15 cellular contexts compared by ENCODE assay signal in the genomic region with DNA sequence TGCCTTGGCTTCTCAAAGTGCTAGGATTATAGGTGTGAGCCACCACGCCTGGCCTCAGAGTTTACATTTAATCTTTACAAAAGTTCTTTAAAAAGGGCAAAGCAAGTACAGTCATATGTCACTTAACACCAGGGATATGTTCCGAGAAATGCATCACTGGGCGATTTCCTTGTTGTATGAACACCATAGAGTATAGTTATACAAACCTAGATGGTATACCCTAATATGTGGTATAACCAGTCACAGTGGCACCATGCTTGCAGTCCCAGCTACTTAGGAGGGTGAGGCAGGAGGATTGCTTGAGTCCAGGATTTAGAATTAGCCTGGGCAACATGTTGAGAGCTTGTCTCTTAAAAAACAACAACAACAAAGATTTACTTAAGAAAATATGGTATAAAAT. TPM values are rescaled to one million over a fixed set of nuclear protein-coding genes. Genes with fewer than 3 reads are reported as not detected.
DNase-seq lines count a peak whose midpoint lies in the region; ATAC-seq and TF ChIP-seq lines count a peak whose summit lies in the region.
"Had no signal": no experiment of that assay in that cellular context is flagged by ENCODE, and none has a peak within 500 bp of the region (broad histone marks: within the 10 kb centered on the region; RNA-seq: fewer than 3 reads in every experiment).

No MANE protein-coding gene starts in this region.

- peaks cover 5 to 15% of the 10 kb centered on the region in 2 donors for H3K36me3 Mint-ChIP-seq in activated T-cell treated with anti-CD3 and anti-CD28 coated beads, Interleukin-2, amount 50 U/mL, for 72 hours (ENCODE audit: insufficient read depth in 2 of 2)
- H3K36me3 Mint-ChIP-seq in activated naive CD8-positive, alpha-beta T cell treated with anti-CD3 and anti-CD28 coated beads, Interleukin-2, amount 50 U/mL, for 24 hours (ENCODE audit: low read depth), result peaks cover 34% of the 10 kb centered on the region
- peaks cover 93% of the 10 kb centered on the region for H3K36me3 Mint-ChIP-seq in stimulated activated effector memory CD8-positive, alpha-beta T cell treated with anti-CD3 and anti-CD28 coated beads, Interleukin-12 subunit alpha, Interleukin-12 subunit beta, amount 100 ng/mL, for 72 hours

- no peaks in the 10 kb centered on the region for H3K27me3 Mint-ChIP-seq in activated T-cell treated with anti-CD3 and anti-CD28 coated beads, Interleukin-2, amount 50 U/mL, for 72 hours (ENCODE audit: low read depth)
- no peaks in the 10 kb centered on the region for H3K27me3 Mint-ChIP-seq in activated naive CD8-positive, alpha-beta T cell treated with anti-CD3 and anti-CD28 coated beads, Interleukin-2, amount 50 U/mL, for 24 hours
- H3K27me3 Mint-ChIP-seq: B cell; CD8-positive, alpha-beta memory T cell had no signal

- ATAC-seq in activated T-cell treated with anti-CD3 and anti-CD28 coated beads, Interleukin-2, amount 50 U/mL, for 72 hours (replicated peaks in 1 of 2), result no peak
- ATAC-seq in activated naive CD8-positive, alpha-beta T cell treated with anti-CD3 and anti-CD28 coated beads, Interleukin-2, amount 50 U/mL, for 24 hours, result peak; percentile 61
- ATAC-seq in stimulated activated effector memory CD8-positive, alpha-beta T cell treated with anti-CD3 and anti-CD28 coated beads, Interleukin-12 subunit alpha, Interleukin-12 subunit beta, amount 100 ng/mL, for 72 hours, result peak; percentile 58
- ATAC-seq: HCT116, HepG2 had no signal

- H3K4me3 ChIP-seq in esophagus muscularis mucosa (no peak overlapping the region), MG63 (no peak overlapping the region), suprapubic skin (no peak overlapping the region)

- H3K4me1 ChIP-seq in esophagus muscularis mucosa, result peaks cover 9 to 15% (median 12%) of the 10 kb centered on the region in 4 donors
- no peaks in the 10 kb centered on the region for H3K4me1 ChIP-seq in suprapubic skin
- H3K4me1 ChIP-seq: Caco-2 had no signal

- H3K36me3 ChIP-seq in esophagus muscularis mucosa (peaks cover 0 to 23% (median 2%) of the 10 kb centered on the region in 4 donors), MG63 (no peaks in the 10 kb centered on the region), suprapubic skin (peaks cover 6% of the 10 kb centered on the region)

- TF ChIP-seq POLR2A in esophagus muscularis mucosa (IDR thresholded peaks at IDR 0.05; ENCODE audit: low read depth), result no peak
- no peak for TF ChIP-seq POLR2A in suprapubic skin (IDR thresholded peaks at IDR 0.05)

- H3K4me3 Mint-ChIP-seq in activated T-cell treated with anti-CD3 and anti-CD28 coated beads, Interleukin-2, amount 50 U/mL, for 72 hours, result no peak overlapping the region
- no peak overlapping the region for H3K4me3 Mint-ChIP-seq in activated naive CD8-positive, alpha-beta T cell treated with anti-CD3 and anti-CD28 coated beads, Interleukin-2, amount 50 U/mL, for 24 hours
- no peak overlapping the region for H3K4me3 Mint-ChIP-seq in stimulated activated effector memory CD8-positive, alpha-beta T cell treated with anti-CD3 and anti-CD28 coated beads, Interleukin-12 subunit alpha, Interleukin-12 subunit beta, amount 100 ng/mL, for 72 hours
- H3K4me3 Mint-ChIP-seq: B cell had no signal

- intact Hi-C loops in esophagus muscularis mucosa (cut with DNase I), result no loop called here

- 100% methylated on average over 3 of the region's 3 CpGs for WGBS in esophagus muscularis mucosa
- WGBS in suprapubic skin, result 98% methylated on average over 3 of the region's 3 CpGs

- H3K9me3 ChIP-seq in esophagus muscularis mucosa (no peaks in the 10 kb centered on the region), MG63 (no peaks in the 10 kb centered on the region), suprapubic skin (no peaks in the 10 kb centered on the region)
- H3K9me3 ChIP-seq: Caco-2 had no signal

- TF ChIP-seq CTCF in esophagus muscularis mucosa (IDR thresholded peaks at IDR 0.05) (no peak), suprapubic skin (IDR thresholded peaks at IDR 0.05) (no peak)

- no peak overlapping the region for H3K27ac ChIP-seq in esophagus muscularis mucosa (replicated peaks in 1 of 4)
- H3K27ac ChIP-seq in suprapubic skin, result no peak overlapping the region

- TF ChIP-seq EP300 in esophagus muscularis mucosa (IDR thresholded peaks at IDR 0.05) (no peak), suprapubic skin (IDR thresholded peaks at IDR 0.05) (no peak)

- H3K27me3 ChIP-seq in esophagus muscularis mucosa, result no peaks in the 10 kb centered on the region
- no peaks in the 10 kb centered on the region for H3K27me3 ChIP-seq in MG63
- H3K27me3 ChIP-seq in suprapubic skin, result no peaks in the 10 kb centered on the region

- no peak for DNase-seq in activated T-cell treated with anti-CD3 and anti-CD28 coated beads, Interleukin-2, amount 50 U/mL, for 72 hours
- DNase-seq in activated T-cell treated with anti-CD3 and anti-CD28 coated beads for 4 hours (no peak), esophagus muscularis mucosa (ENCODE audit: extremely low spot score) (peak; percentile 29), DMS 273 (lab: John Stamatoyannopoulos, UW; ENCODE audit: unreplicated experiment) (no peak), MG63 (no peak), suprapubic skin (ENCODE audit: low spot score in 2 of 2) (no peak)
- no peak for DNase-seq in activated naive CD8-positive, alpha-beta T cell treated with anti-CD3 and anti-CD28 coated beads, Interleukin-2, amount 50 U/mL, for 24 hours
- DNase-seq in stimulated activated effector memory CD8-positive, alpha-beta T cell treated with anti-CD3 and anti-CD28 coated beads, Interleukin-12 subunit alpha, Interleukin-12 subunit beta, amount 100 ng/mL, for 72 hours (ENCODE audit: low spot score in 2 of 2), result no peak
- DNase-seq: C1 segment of cervical spinal cord; Caco-2; CD8-positive, alpha-beta memory T cell; DMS53 had no signal

- H3K27ac Mint-ChIP-seq in activated T-cell treated with anti-CD3 and anti-CD28 coated beads, Interleukin-2, amount 50 U/mL, for 72 hours, result peak overlapping the region; percentile 49
- H3K27ac Mint-ChIP-seq in activated naive CD8-positive, alpha-beta T cell treated with anti-CD3 and anti-CD28 coated beads, Interleukin-2, amount 50 U/mL, for 24 hours, result peak overlapping the region; percentile 52
- H3K27ac Mint-ChIP-seq in stimulated activated effector memory CD8-positive, alpha-beta T cell treated with anti-CD3 and anti-CD28 coated beads, Interleukin-12 subunit alpha, Interleukin-12 subunit beta, amount 100 ng/mL, for 72 hours, result no peak overlapping the region
- H3K27ac Mint-ChIP-seq: B cell had no signal

- no peaks in the 10 kb centered on the region for H3K9me3 Mint-ChIP-seq in activated T-cell treated with anti-CD3 and anti-CD28 coated beads, Interleukin-2, amount 50 U/mL, for 72 hours
- no peaks in the 10 kb centered on the region for H3K9me3 Mint-ChIP-seq in activated naive CD8-positive, alpha-beta T cell treated with anti-CD3 and anti-CD28 coated beads, Interleukin-2, amount 50 U/mL, for 24 hours
- H3K9me3 Mint-ChIP-seq in stimulated activated effector memory CD8-positive, alpha-beta T cell treated with anti-CD3 and anti-CD28 coated beads, Interleukin-12 subunit alpha, Interleukin-12 subunit beta, amount 100 ng/mL, for 72 hours, result no peaks in the 10 kb centered on the region
- H3K9me3 Mint-ChIP-seq: CD8-positive, alpha-beta memory T cell had no signal

- H3K4me1 Mint-ChIP-seq in activated T-cell treated with anti-CD3 and anti-CD28 coated beads, Interleukin-2, amount 50 U/mL, for 72 hours (ENCODE audit: low read depth), result peaks cover 20% of the 10 kb centered on the region
- peaks cover 31% of the 10 kb centered on the region for H3K4me1 Mint-ChIP-seq in activated naive CD8-positive, alpha-beta T cell treated with anti-CD3 and anti-CD28 coated beads, Interleukin-2, amount 50 U/mL, for 24 hours
- peaks cover 46% of the 10 kb centered on the region for H3K4me1 Mint-ChIP-seq in stimulated activated effector memory CD8-positive, alpha-beta T cell treated with anti-CD3 and anti-CD28 coated beads, Interleukin-12 subunit alpha, Interleukin-12 subunit beta, amount 100 ng/mL, for 72 hours

RNA-seq across cellular contexts. Expression of a gene that starts 51.3 kb away (rescaled TPM):
- 10 to 100 TPM; 79.7 to 82.5 TPM for total RNA-seq in activated T-cell treated with anti-CD3 and anti-CD28 coated beads, Interleukin-2, amount 50 U/mL, for 72 hours
- 10 to 100 TPM; 44.6 to 56.8 (median 50.8) TPM for total RNA-seq in esophagus muscularis mucosa
- 4.5 and 4.6 TPM in 2 replicates for total RNA-seq in MG63 (2014; rRNA removed; shearing (Covaris generic); ENCODE audit: low replicate concordance)
- total RNA-seq in suprapubic skin, result 10 to 100 TPM; 32.7 to 58.1 (median 36.9) TPM

Comparison
In these comparisons a context has a peak if more than half of its experiments do, and no peak if none do; other contexts are left out.
1. ATAC-seq: peak in activated naive CD8-positive, alpha-beta T cell treated with anti-CD3 and anti-CD28 coated beads, Interleukin-2, amount 50 U/mL, for 24 hours (single experiment) and stimulated activated effector memory CD8-positive, alpha-beta T cell treated with anti-CD3 and anti-CD28 coated beads, Interleukin-12 subunit alpha, Interleukin-12 subunit beta, amount 100 ng/mL, for 72 hours (single experiment); none in activated T-cell treated with anti-CD3 and anti-CD28 coated beads, Interleukin-2, amount 50 U/mL, for 72 hours (0 of 2).